Comparison of ENCODE assay signal across 10 cellular contexts in genomic region chr15:85748729-85749128, GRCh38. TPM values are rescaled to one million over a fixed set of nuclear protein-coding genes. Genes with fewer than 3 reads are reported as not detected.
A peak's percentile ranks its signal among the peaks of the same experiment; 100 is the strongest.
DNase-seq lines count a peak whose midpoint lies in the region; ATAC-seq, FAIRE-seq and TF ChIP-seq lines count a peak whose summit lies in the region.
"Had no signal": no experiment of that assay in that cellular context is flagged by ENCODE, and none has a peak within 500 bp of the region (broad histone marks: within the 10 kb centered on the region; RNA-seq: fewer than 3 reads in every experiment).

No MANE protein-coding gene starts in this region.

- no peak for TF ChIP-seq CTCF in CD4-positive, alpha-beta T cell (IDR thresholded peaks at IDR 0.05)
- no peak for TF ChIP-seq CTCF in esophagus squamous epithelium (IDR thresholded peaks at IDR 0.05)
- no peak for TF ChIP-seq CTCF in neural cell (IDR thresholded peaks at IDR 0.05; ENCODE audit: poor library complexity, severe bottlenecking)

- peak in 1 of 10 experiments; percentile 31 for DNase-seq in CD4-positive, alpha-beta T cell
- DNase-seq in H7, result peak; percentile 82
- DNase-seq in esophagus squamous epithelium (lab: John Stamatoyannopoulos, UW), result no peak
- DNase-seq in NCI-H187 treated with DMSO at 0.1 percent for 48 hours (lab: John Stamatoyannopoulos, UW), result no peak
- no peak for DNase-seq in small intestine
- DNase-seq in NCI-H526 treated with DMSO at 0.1 percent for 48 hours (lab: John Stamatoyannopoulos, UW), result no peak
- DNase-seq: NCI-H524; stimulated activated naive B cell treated with anti-CD40 and anti-IgM and Interleukin-4, amounts not matched to agents 10 μg/mL and 1 μg/mL and 100 μg/mL, for 72 hours had no signal

- H3K4me3 Mint-ChIP-seq in CD4-positive, alpha-beta T cell, result no peak overlapping the region
- H3K4me3 Mint-ChIP-seq: stimulated activated naive B cell treated with anti-CD40 and anti-IgM and Interleukin-4, amounts not matched to agents 10 μg/mL and 1 μg/mL and 100 μg/mL, for 72 hours had no signal

- H3K79me2 ChIP-seq in neural cell (replicated peaks; ENCODE audit: insufficient read depth, low read length), result no peaks in the 10 kb centered on the region

- peaks cover 52% of the 10 kb centered on the region for H3K36me3 Mint-ChIP-seq in CD4-positive, alpha-beta T cell (ENCODE audit: low read depth)

- no peak for TF ChIP-seq RAD21 in neural cell (conservative IDR thresholded peaks at IDR 0.05)

- H3K4me2 ChIP-seq in neural cell (ENCODE audit: low read length), result no peak overlapping the region

- no peaks in the 10 kb centered on the region for H3K9me2 ChIP-seq in neural cell (ENCODE audit: insufficient read depth, low read length)

- no peaks in the 10 kb centered on the region for H3K9me3 ChIP-seq in CD4-positive, alpha-beta T cell (ENCODE audit: control insufficient read depth, low read length)
- H3K9me3 ChIP-seq in esophagus squamous epithelium, result no peaks in the 10 kb centered on the region
- no peaks in the 10 kb centered on the region for H3K9me3 ChIP-seq in neural cell (ENCODE audit: low read length)
- no peaks in the 10 kb centered on the region for H3K9me3 ChIP-seq in small intestine (ENCODE audit: control insufficient read depth, low read depth)

- H3K27ac ChIP-seq in CD4-positive, alpha-beta T cell (ENCODE audit: low read depth, low read length), result no peak overlapping the region
- peak overlapping the region in 3 of 4 donors; percentile 62 to 81 (median 74) for H3K27ac ChIP-seq in esophagus squamous epithelium
- no peak overlapping the region for H3K27ac ChIP-seq in neural cell (ENCODE audit: low read length)
- H3K27ac ChIP-seq in small intestine (ENCODE audit: low read depth in 1 of 2, low read length in 1 of 2), result no peak overlapping the region

- WGBS in esophagus squamous epithelium, 2 donors, result 79 to 91% methylated on average over 6 to 10 of the region's 11 CpGs
- WGBS in small intestine, 3 donors, result 80 to 87% (median 84%) methylated on average over 11 of the region's 11 CpGs

- ATAC-seq in CD4-positive, alpha-beta T cell (ENCODE audit: poor library complexity), result peak; percentile 30
- ATAC-seq in HG03521 (IDR thresholded peaks at IDR 0.05; ENCODE audit: unreplicated experiment), result no peak
- ATAC-seq: stimulated activated naive B cell treated with anti-CD40 and anti-IgM and Interleukin-4, amounts not matched to agents 10 μg/mL and 1 μg/mL and 100 μg/mL, for 72 hours had no signal

- H3K4me1 ChIP-seq in esophagus squamous epithelium (peaks cover 14 to 57% (median 25%) of the 10 kb centered on the region in 3 donors), small intestine (ENCODE audit: control insufficient read depth in 2 of 2, insufficient read depth in 1 of 2, low read depth in 1 of 2, low read length in 1 of 2) (no peaks in the 10 kb centered on the region)

- TF ChIP-seq EP300 in neural cell (conservative IDR thresholded peaks at IDR 0.05; ENCODE audit: poor library complexity, severe bottlenecking), result no peak

- POLR2A ChIA-PET in CD4-positive, alpha-beta T cell (lab: Charles Lee), result interaction anchor here (0.9 kb wide), 1 partner anchor 44 kb away, joined by 3 read pairs; no protein-coding TSS in a partner anchor

- peaks cover 34% of the 10 kb centered on the region for H3K4me1 Mint-ChIP-seq in CD4-positive, alpha-beta T cell (ENCODE audit: low read depth)

- no peak for FAIRE-seq in small intestine (lab: Jason Lieb, UNC)

- H4K20me1 ChIP-seq in neural cell (ENCODE audit: insufficient read depth), result no peaks in the 10 kb centered on the region

- H3F3A ChIP-seq in neural cell (ENCODE audit: insufficient read depth, low read length, poor library complexity, severe bottlenecking), result no peaks in the 10 kb centered on the region

- TF ChIP-seq POLR2A in esophagus squamous epithelium (IDR thresholded peaks at IDR 0.05), result no peak

- H3K27me3 ChIP-seq in CD4-positive, alpha-beta T cell (ENCODE audit: control insufficient read depth, insufficient read depth, low read length), result no peaks in the 10 kb centered on the region
- no peaks in the 10 kb centered on the region for H3K27me3 ChIP-seq in H7 (ENCODE audit: control insufficient read depth, insufficient read depth, low read length)
- H3K27me3 ChIP-seq in esophagus squamous epithelium, result no peaks in the 10 kb centered on the region
- no peaks in the 10 kb centered on the region for H3K27me3 ChIP-seq in neural cell (ENCODE audit: insufficient read depth, low read depth, low read length)
- H3K27me3 ChIP-seq in small intestine (ENCODE audit: control insufficient read depth in 2 of 2, insufficient read depth in 2 of 2, low read length in 2 of 2), result no peaks in the 10 kb centered on the region

- intact Hi-C loops in CD4-positive, alpha-beta T cell (cut with DNase I, micrococcal nuclease), result no loop called here
- intact Hi-C loops in esophagus squamous epithelium (cut with DNase I), result no loop called here

- H3K9me3 Mint-ChIP-seq in CD4-positive, alpha-beta T cell, result no peaks in the 10 kb centered on the region
- H3K9me3 Mint-ChIP-seq: stimulated activated naive B cell treated with anti-CD40 and anti-IgM and Interleukin-4, amounts not matched to agents 10 μg/mL and 1 μg/mL and 100 μg/mL, for 72 hours had no signal

- H3K27ac Mint-ChIP-seq in CD4-positive, alpha-beta T cell, result no peak overlapping the region

- H3K9ac ChIP-seq in neural cell (ENCODE audit: low read length), result no peak overlapping the region

- H3K4me3 ChIP-seq in H7 (ENCODE audit: insufficient read depth, low read depth, low read length), result no peak overlapping the region
- H3K4me3 ChIP-seq in esophagus squamous epithelium, result no peak overlapping the region
- H3K4me3 ChIP-seq in neural cell (ENCODE audit: low read length), result no peak overlapping the region
- no peak overlapping the region for H3K4me3 ChIP-seq in small intestine (ENCODE audit: low read depth in 1 of 2, low read length in 2 of 2)

- peaks cover 8% of the 10 kb centered on the region for H3K36me3 ChIP-seq in H7 (replicated peaks; ENCODE audit: control insufficient read depth, insufficient read depth, low read length)
- peaks cover 23 to 57% (median 33%) of the 10 kb centered on the region in 3 donors for H3K36me3 ChIP-seq in esophagus squamous epithelium
- no peaks in the 10 kb centered on the region for H3K36me3 ChIP-seq in neural cell (ENCODE audit: insufficient read depth, low read length)
- peaks cover 16 to 23% of the 10 kb centered on the region in 2 donors for H3K36me3 ChIP-seq in small intestine (ENCODE audit: control insufficient read depth in 2 of 2, insufficient read depth in 2 of 2, low read length in 2 of 2)

- H2AFZ ChIP-seq in neural cell (ENCODE audit: low read depth, low read length), result no peak overlapping the region

- CTCF ChIA-PET in CD4-positive, alpha-beta T cell (lab: Charles Lee), result no interaction called here

- no peaks in the 10 kb centered on the region for H3K27me3 Mint-ChIP-seq in CD4-positive, alpha-beta T cell
- H3K27me3 Mint-ChIP-seq: stimulated activated naive B cell treated with anti-CD40 and anti-IgM and Interleukin-4, amounts not matched to agents 10 μg/mL and 1 μg/mL and 100 μg/mL, for 72 hours had no signal

TF ChIP-seq in neural cell, 6 proteins besides CTCF, POLR2A, EP300 and RAD21:
- no peak for TF ChIP-seq EZH2 (IDR thresholded peaks at IDR 0.05; ENCODE audit: borderline replicate concordance, insufficient read depth, low read length, poor library complexity, severe bottlenecking)
- TF ChIP-seq POLR2AphosphoS5 (IDR thresholded peaks at IDR 0.05), result peak; percentile 9

RNA-seq across cellular contexts. Expression of gene KLHL25, which starts 46.0 kb away (rescaled TPM):
- 10 to 100 TPM in 1 of 2 experiments, 1 to 10 TPM in 1; 9.0 to 10.2 TPM for total RNA-seq in CD4-positive, alpha-beta T cell
- total RNA-seq in H7 (2014; rRNA removed; shearing (Covaris generic)), result 15.8 and 20.8 TPM in 2 replicates
- total RNA-seq in esophagus squamous epithelium, result 10 to 100 TPM in 1 of 4 donors, 1 to 10 TPM in 3; 3.1 to 11.6 (median 8.1) TPM
- polyA plus RNA-seq in neural cell (38.9 and 45.7 TPM in 2 replicates), small intestine (1 to 10 TPM; 7.6 to 9.5 (median 8.3) TPM)
- 57.7 and 58.9 TPM in 2 replicates for polyA minus RNA-seq in neural cell

Comparison
In these comparisons a context has a peak if more than half of its experiments do, and no peak if none do; other contexts are left out.
1. H3K27ac ChIP-seq: peak in esophagus squamous epithelium (3 of 4); none in CD4-positive, alpha-beta T cell (single experiment), neural cell (single experiment) and small intestine (0 of 2).